16 cellular contexts compared by ENCODE assay signal in the genomic region with DNA sequence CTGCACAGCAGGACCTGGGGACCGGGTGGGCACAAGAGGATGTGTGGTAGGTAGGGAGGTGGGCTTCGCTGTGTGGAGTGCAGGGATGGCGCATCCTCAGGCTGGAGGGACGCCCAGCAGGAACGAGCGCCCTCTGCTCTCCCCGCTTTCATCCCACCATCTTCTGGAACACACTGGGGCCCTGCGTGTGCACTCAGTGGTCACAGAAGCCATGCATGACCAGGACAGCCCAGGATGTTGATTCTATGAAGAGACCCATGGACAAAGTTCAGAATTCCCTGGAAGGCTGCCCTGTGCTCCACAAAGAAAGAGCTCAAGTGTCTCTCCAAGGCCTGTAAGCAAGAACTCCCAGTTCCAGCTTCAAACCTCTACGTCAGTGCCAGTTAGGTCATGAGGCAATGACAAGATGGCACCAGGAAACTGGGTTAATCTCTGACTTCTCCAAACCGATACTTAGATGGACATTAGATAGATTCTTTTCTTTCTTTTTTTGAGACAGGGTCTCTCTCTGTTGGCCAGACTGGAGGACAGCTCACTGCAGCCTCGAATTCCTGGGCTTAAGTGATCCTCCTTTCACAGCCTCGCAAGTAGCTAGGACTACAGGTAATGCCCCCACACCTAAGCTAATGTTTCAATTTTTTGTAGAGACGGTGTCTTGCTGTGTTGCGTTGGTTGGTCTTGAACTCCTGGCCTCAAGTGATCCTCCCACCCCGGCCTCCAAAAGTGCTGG. TPM values are rescaled to one million over a fixed set of nuclear protein-coding genes. Genes with fewer than 3 reads are reported as not detected.
DNase-seq lines count a peak whose midpoint lies in the region; ATAC-seq and TF ChIP-seq lines count a peak whose summit lies in the region.
"Had no signal": no experiment of that assay in that cellular context is flagged by ENCODE, and none has a peak within 500 bp of the region (broad histone marks: within the 10 kb centered on the region; RNA-seq: fewer than 3 reads in every experiment).

No MANE protein-coding gene starts in this region.

- H3K36me3 ChIP-seq in Loucy (ENCODE audit: insufficient read depth, low read length): no peaks in the 10 kb centered on the region; the same call in 1 of the 2 replicates
- no peaks in the 10 kb centered on the region for H3K36me3 ChIP-seq in mucosa of descending colon (ENCODE audit: low read depth)
- H3K36me3 ChIP-seq in thyroid gland: peaks cover 0 to 5% of the 10 kb centered on the region in 2 donors

- TF ChIP-seq POLR2A in thyroid gland (IDR thresholded peaks at IDR 0.05): peak in 1 of 2 donors; percentile 57

- ATAC-seq in mucosa of descending colon (no peak), HG03159 (IDR thresholded peaks at IDR 0.05; ENCODE audit: unreplicated experiment) (no peak)
- ATAC-seq: activated naive CD8-positive, alpha-beta T cell treated with anti-CD3 and anti-CD28 coated beads, Interleukin-2, amount 50 U/mL, for 24 hours; activated T-cell treated with anti-CD3 and anti-CD28 coated beads, Interleukin-2, amount 50 U/mL, for 4 hours had no signal

- peaks cover 21% of the 10 kb centered on the region for H4K20me1 ChIP-seq in Loucy (ENCODE audit: insufficient read depth, low read length, poor library complexity, severe bottlenecking)

- TF ChIP-seq CTCF in Loucy (conservative IDR thresholded peaks at IDR 0.05; ENCODE audit: low read length) (no peak), coronary artery (IDR thresholded peaks at IDR 0.05) (no peak), mucosa of descending colon (IDR thresholded peaks at IDR 0.05) (no peak), thyroid gland (IDR thresholded peaks at IDR 0.05) (peak in 1 of 6 experiments; percentile 4)

- H3K4me3 ChIP-seq in Loucy (ENCODE audit: low read length, poor library complexity, severe bottlenecking) (peak overlapping the region; percentile 83), coronary artery (no peak overlapping the region), mucosa of descending colon (no peak overlapping the region), thyroid gland (replicated peaks in 1 of 3) (no peak overlapping the region)
- H3K4me3 ChIP-seq: right atrium auricular region had no signal

- no peak overlapping the region for H3K9ac ChIP-seq in Loucy (ENCODE audit: low read depth, low read length, poor library complexity, severe bottlenecking)

- peak overlapping the region; percentile 92 for H3K4me2 ChIP-seq in Loucy (ENCODE audit: low read depth, low read length, poor library complexity, severe bottlenecking)

- no peak overlapping the region for H3K27ac ChIP-seq in coronary artery
- H3K27ac ChIP-seq in thyroid gland: peak overlapping the region; percentile 84 to 98 (median 91)
- H3K27ac ChIP-seq: C4-2B, right atrium auricular region had no signal

- H3F3A ChIP-seq in Loucy (ENCODE audit: low read depth): no peaks in the 10 kb centered on the region

- peaks cover 64% of the 10 kb centered on the region for H3K79me2 ChIP-seq in Loucy (ENCODE audit: insufficient read depth, low read length)

- DNase-seq in coronary artery (ENCODE audit: low spot score): peak; percentile 50
- peak; percentile 33 to 58 (median 40) for DNase-seq in mucosa of descending colon
- DNase-seq in thyroid gland: peak; percentile 91
- no peak for DNase-seq in GF-D8 (lab: John Stamatoyannopoulos, UW)
- DNase-seq in RPMI8226: no peak
- DNase-seq in 8988T: no peak
- DNase-seq: activated naive CD8-positive, alpha-beta T cell treated with anti-CD3 and anti-CD28 coated beads, Interleukin-2, amount 50 U/mL, for 24 hours; activated T-cell treated with anti-CD3 and anti-CD28 coated beads, Interleukin-2, amount 50 U/mL, for 4 hours; DMS79; foreskin melanocyte; NCI-H748 treated with DMSO at 0.1 percent for 48 hours; stimulated activated CD4-positive, alpha-beta T cell treated with anti-CD3 and anti-CD28 coated beads, Interleukin-1b, Interleukin-23, amount 100 ng/mL, for 48 hours had no signal

- no peak overlapping the region for H2AFZ ChIP-seq in Loucy (ENCODE audit: low read length)

- WGBS in thyroid gland, 2 donors: 70 to 74% methylated on average over 14 of the region's 15 CpGs

- H3K9me3 ChIP-seq in Loucy (ENCODE audit: insufficient read depth, low read depth, low read length): no peaks in the 10 kb centered on the region
- no peaks in the 10 kb centered on the region for H3K9me3 ChIP-seq in mucosa of descending colon
- H3K9me3 ChIP-seq in thyroid gland: no peaks in the 10 kb centered on the region
- H3K9me3 ChIP-seq: right atrium auricular region had no signal

- H3K27me3 ChIP-seq in Loucy (ENCODE audit: insufficient read depth, low read length, poor library complexity, severe bottlenecking) (no peaks in the 10 kb centered on the region), thyroid gland (no peaks in the 10 kb centered on the region)
- H3K27me3 ChIP-seq: right atrium auricular region had no signal

- H3K4me1 ChIP-seq in Loucy (ENCODE audit: insufficient read depth, low read length, poor library complexity, severe bottlenecking) (peaks cover 45% of the 10 kb centered on the region), mucosa of descending colon (ENCODE audit: low read depth) (peaks cover 56% of the 10 kb centered on the region), thyroid gland (peaks cover 67 to 69% of the 10 kb centered on the region in 2 donors)

- H3K9me2 ChIP-seq in Loucy (replicated peaks; ENCODE audit: low read depth, low read length): no peaks in the 10 kb centered on the region

- intact Hi-C loops in mucosa of descending colon (cut with DNase I, micrococcal nuclease) (no loop called here), thyroid gland (cut with DNase I) (no loop called here)

RNA-seq across cellular contexts. Expression of a gene that starts 3.4 kb away (rescaled TPM):
- total RNA-seq in mucosa of descending colon (10 to 100 TPM; 54.5 to 90.1 (median 68.6) TPM), thyroid gland (100 to 1,000 TPM in 2 of 4 donors, 10 to 100 TPM in 2; 93.5 to 193 (median 100) TPM)

RNA-seq across cellular contexts. Expression of a gene that starts 16.4 kb away (rescaled TPM):
- total RNA-seq in mucosa of descending colon (10 to 100 TPM; 33.8 to 73.7 (median 68.4) TPM), thyroid gland (10 to 100 TPM; 25.7 to 51.8 (median 39.6) TPM)

RNA-seq across cellular contexts. Expression of a gene that starts 40.3 kb away (rescaled TPM):
- total RNA-seq in mucosa of descending colon (10 to 100 TPM; 64.1 to 83.4 (median 76.7) TPM), thyroid gland (10 to 100 TPM; 22.9 to 37.4 (median 30.2) TPM)

Comparison
In these comparisons a context has a peak if more than half of its experiments do, and no peak if none do; other contexts are left out.
1. DNase-seq: peak in coronary artery (single experiment), mucosa of descending colon (3 of 3) and thyroid gland (2 of 2); none in GF-D8 (single experiment), RPMI8226 (single experiment) and 8988T (single experiment).
2. H3K27ac ChIP-seq: peak in thyroid gland (3 of 3); none in coronary artery (0 of 2).